12 cellular contexts compared by ENCODE assay signal in genomic region chr22:30197389-30197788, GRCh38. TPM values are rescaled to one million over a fixed set of nuclear protein-coding genes. Genes with fewer than 3 reads are reported as not detected.
DNase-seq lines count a peak whose midpoint lies in the region; ATAC-seq and TF ChIP-seq lines count a peak whose summit lies in the region.
"Had no signal": no experiment of that assay in that cellular context is flagged by ENCODE, and none has a peak within 500 bp of the region (broad histone marks: within the 10 kb centered on the region; RNA-seq: fewer than 3 reads in every experiment).

No MANE protein-coding gene starts in this region.

- no peaks in the 10 kb centered on the region for H3K27me3 ChIP-seq in CD8-positive, alpha-beta memory T cell (ENCODE audit: insufficient read depth, low read length, poor library complexity, severe bottlenecking)
- no peaks in the 10 kb centered on the region for H3K27me3 ChIP-seq in Loucy (ENCODE audit: insufficient read depth, low read length, poor library complexity, severe bottlenecking)
- H3K27me3 ChIP-seq in gastrocnemius medialis = peaks cover 0 to 15% (median 0%) of the 10 kb centered on the region in 3 donors

- H3K9ac ChIP-seq in Loucy (ENCODE audit: low read depth, low read length, poor library complexity, severe bottlenecking) = peak overlapping the region; percentile 65

- no peaks in the 10 kb centered on the region for H3K9me2 ChIP-seq in Loucy (replicated peaks; ENCODE audit: low read depth, low read length)

- H3K27ac Mint-ChIP-seq in CD8-positive, alpha-beta memory T cell = peak overlapping the region in 5 of 8 donors; percentile 47 to 88 (median 55)
- peak overlapping the region; percentile 36 to 41 for H3K27ac Mint-ChIP-seq in effector memory CD8-positive, alpha-beta T cell

- H3K36me3 Mint-ChIP-seq in CD8-positive, alpha-beta memory T cell = no peaks in the 10 kb centered on the region
- no peaks in the 10 kb centered on the region for H3K36me3 Mint-ChIP-seq in effector memory CD8-positive, alpha-beta T cell (ENCODE audit: insufficient read depth)

- POLR2A ChIA-PET in CD8-positive, alpha-beta memory T cell (lab: Charles Lee) = no interaction called here

- H3K4me2 ChIP-seq in Loucy (ENCODE audit: low read depth, low read length, poor library complexity, severe bottlenecking) = peak overlapping the region; percentile 79

- no peak overlapping the region for H3K4me3 Mint-ChIP-seq in CD8-positive, alpha-beta memory T cell
- H3K4me3 Mint-ChIP-seq in effector memory CD8-positive, alpha-beta T cell = no peak overlapping the region

- no peak overlapping the region for H2AFZ ChIP-seq in Loucy (ENCODE audit: low read length)

- CTCF ChIA-PET in CD8-positive, alpha-beta memory T cell (lab: Charles Lee) = no interaction called here

- no peak overlapping the region for H3K4me3 ChIP-seq in CD8-positive, alpha-beta memory T cell (ENCODE audit: low read length)
- no peak overlapping the region for H3K4me3 ChIP-seq in Loucy (ENCODE audit: low read length, poor library complexity, severe bottlenecking)
- no peak overlapping the region for H3K4me3 ChIP-seq in gastrocnemius medialis

- DNase-seq in CD8-positive, alpha-beta memory T cell = no peak
- DNase-seq in effector memory CD8-positive, alpha-beta T cell = no peak
- DNase-seq in gastrocnemius medialis (no peak), NCI-H1694 (lab: John Stamatoyannopoulos, UW) (no peak), NCI-H510A (lab: John Stamatoyannopoulos, UW) (no peak), nucleus accumbens (lab: John Stamatoyannopoulos, UW) (no peak)
- DNase-seq: activated CD4-positive, alpha-beta T cell treated with anti-CD3 and anti-CD28 coated beads, Interleukin-2, amount 50 U/mL, for 48 hours; cerebellar nuclear complex; glutamatergic neuron; NCI-H146 had no signal

- H3K9me3 ChIP-seq in CD8-positive, alpha-beta memory T cell (ENCODE audit: low read length) = no peaks in the 10 kb centered on the region
- no peaks in the 10 kb centered on the region for H3K9me3 ChIP-seq in Loucy (ENCODE audit: insufficient read depth, low read depth, low read length)
- no peaks in the 10 kb centered on the region for H3K9me3 ChIP-seq in gastrocnemius medialis

- intact Hi-C loops in gastrocnemius medialis (cut with DNase I; ENCODE audit: low total_unique reads) = no loop called here

- H4K20me1 ChIP-seq in Loucy (ENCODE audit: insufficient read depth, low read length, poor library complexity, severe bottlenecking) = no peaks in the 10 kb centered on the region

- no peaks in the 10 kb centered on the region for H3F3A ChIP-seq in Loucy (ENCODE audit: low read depth)

- H3K9me3 Mint-ChIP-seq in CD8-positive, alpha-beta memory T cell = no peaks in the 10 kb centered on the region
- no peaks in the 10 kb centered on the region for H3K9me3 Mint-ChIP-seq in effector memory CD8-positive, alpha-beta T cell

- no peaks in the 10 kb centered on the region for H3K79me2 ChIP-seq in Loucy (ENCODE audit: insufficient read depth, low read length)

- H3K27me3 Mint-ChIP-seq in CD8-positive, alpha-beta memory T cell = peaks cover 0 to under 1% of the 10 kb centered on the region in 2 donors
- no peaks in the 10 kb centered on the region for H3K27me3 Mint-ChIP-seq in effector memory CD8-positive, alpha-beta T cell

- no peak overlapping the region for H3K27ac ChIP-seq in CD8-positive, alpha-beta memory T cell (ENCODE audit: low read depth, low read length)
- H3K27ac ChIP-seq in gastrocnemius medialis = peak overlapping the region; percentile 56 to 76 (median 64)

- ATAC-seq in effector memory CD8-positive, alpha-beta T cell (replicated peaks) = no peak
- ATAC-seq in gastrocnemius medialis (no peak), GM21717 (IDR thresholded peaks at IDR 0.05; ENCODE audit: unreplicated experiment) (no peak)

- H3K4me1 Mint-ChIP-seq in CD8-positive, alpha-beta memory T cell = peaks cover 15 to 21% (median 17%) of the 10 kb centered on the region in 3 donors
- peaks cover 12 to 14% of the 10 kb centered on the region in 2 donors for H3K4me1 Mint-ChIP-seq in effector memory CD8-positive, alpha-beta T cell (ENCODE audit: low read depth in 2 of 2)

- H3K36me3 ChIP-seq in CD8-positive, alpha-beta memory T cell (ENCODE audit: insufficient read depth, low read length) = no peaks in the 10 kb centered on the region
- no peaks in the 10 kb centered on the region for H3K36me3 ChIP-seq in Loucy (ENCODE audit: insufficient read depth, low read length)
- H3K36me3 ChIP-seq in gastrocnemius medialis = no peaks in the 10 kb centered on the region

- TF ChIP-seq CTCF in Loucy (conservative IDR thresholded peaks at IDR 0.05; ENCODE audit: low read length) (no peak), gastrocnemius medialis (IDR thresholded peaks at IDR 0.05 in 4 of 5, conservative IDR thresholded peaks at IDR 0.05 in 1 of 5) (no peak)

- H3K4me1 ChIP-seq in CD8-positive, alpha-beta memory T cell (ENCODE audit: insufficient read depth, low read length) = peaks cover 11% of the 10 kb centered on the region
- H3K4me1 ChIP-seq in Loucy (ENCODE audit: insufficient read depth, low read length, poor library complexity, severe bottlenecking) (peaks cover 43% of the 10 kb centered on the region), gastrocnemius medialis (peaks cover 7 to 12% of the 10 kb centered on the region in 2 donors)

- in situ Hi-C loops in gastrocnemius medialis (cut with MboI; ENCODE audit: low sequenced_read_pairs in 4 of 4) = no loop called here

- no peak for TF ChIP-seq POLR2A in gastrocnemius medialis (IDR thresholded peaks at IDR 0.05)

RNA-seq across cellular contexts. Expression of gene LIF, which starts 49.2 kb away (rescaled TPM):
- total RNA-seq in CD8-positive, alpha-beta memory T cell = 10 to 100 TPM; 87.5 to 88.6 TPM
- polyA plus RNA-seq in CD8-positive, alpha-beta memory T cell = not detected
- not detected for total RNA-seq in gastrocnemius medialis

Comparison
In these comparisons a context has a peak if more than half of its experiments do, and no peak if none do; other contexts are left out.
1. RNA of gene LIF, which starts 49.2 kb away (total RNA-seq): 87.5 to 88.6 TPM in CD8-positive, alpha-beta memory T cell; not detected in gastrocnemius medialis; every median in the first group is over 10 times any median in the second.